In the genomic region with DNA sequence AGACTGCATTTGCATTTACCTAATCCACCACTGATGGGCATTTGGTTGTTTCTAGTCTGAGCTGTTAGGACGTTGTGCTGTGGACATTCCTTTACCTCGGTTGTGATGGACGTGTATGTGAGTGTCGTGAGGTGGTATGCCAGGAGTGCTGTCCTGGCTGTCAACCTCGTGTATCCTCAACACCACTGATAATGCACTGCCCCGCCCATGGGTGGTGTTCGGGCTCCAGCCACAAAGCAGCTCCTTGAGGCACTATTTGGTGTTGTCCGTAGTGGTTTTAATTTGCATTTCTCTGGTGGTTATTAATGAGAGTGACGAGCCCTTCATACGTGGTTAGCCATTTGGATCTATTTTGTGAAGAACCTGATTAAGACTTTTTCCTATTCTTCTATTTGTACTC, we compare ENCODE assay signal across 9 cellular contexts.
DNase-seq lines count a peak whose midpoint lies in the region; ATAC-seq and TF ChIP-seq lines count a peak whose summit lies in the region.
"Had no signal": no experiment of that assay in that cellular context is flagged by ENCODE, and none has a peak within 500 bp of the region (broad histone marks: within the 10 kb centered on the region; RNA-seq: fewer than 3 reads in every experiment).

No MANE protein-coding gene starts in this region.

- peak overlapping the region; percentile 52 for H3K27ac Mint-ChIP-seq in activated T-cell treated with anti-CD3 and anti-CD28 coated beads, Interleukin-2, amount 50 U/mL, for 72 hours
- no peak overlapping the region for H3K27ac Mint-ChIP-seq in stimulated activated naive B cell treated with anti-CD40 and anti-IgM and Interleukin-4, amounts not matched to agents 10 μg/mL and 1 μg/mL and 100 μg/mL, for 72 hours

- peak overlapping the region; percentile 61 for H3K4me2 ChIP-seq in OCI-LY7 (ENCODE audit: low read length)

- no peaks in the 10 kb centered on the region for H3K27me3 ChIP-seq in thyroid gland

- no peaks in the 10 kb centered on the region for H3K9me3 Mint-ChIP-seq in activated T-cell treated with anti-CD3 and anti-CD28 coated beads, Interleukin-2, amount 50 U/mL, for 72 hours
- no peaks in the 10 kb centered on the region for H3K9me3 Mint-ChIP-seq in stimulated activated naive B cell treated with anti-CD40 and anti-IgM and Interleukin-4, amounts not matched to agents 10 μg/mL and 1 μg/mL and 100 μg/mL, for 72 hours
- H3K9me3 Mint-ChIP-seq: activated naive CD4-positive, alpha-beta T cell treated with anti-CD3 and anti-CD28 coated beads for 36 hours had no signal

- TF ChIP-seq POLR2A in thyroid gland (IDR thresholded peaks at IDR 0.05): no peak

- POLR2A ChIA-PET in OCI-LY7 (lab: Charles Lee): interaction anchor here (0.6 to 1.0 kb wide), 4 partner anchors 10 to 75 kb away, joined by 3 read pairs; no protein-coding TSS in a partner anchor

- H4K20me1 ChIP-seq in OCI-LY7 (ENCODE audit: insufficient read depth, low read length): peaks cover 60% of the 10 kb centered on the region

- H3K4me1 ChIP-seq in OCI-LY7 (ENCODE audit: insufficient read depth, low read length, poor library complexity, severe bottlenecking) (peaks cover 87% of the 10 kb centered on the region), thyroid gland (peaks cover 4 to 11% of the 10 kb centered on the region in 2 donors)

- peaks cover 2 to 14% of the 10 kb centered on the region in 2 donors for H3K36me3 Mint-ChIP-seq in activated T-cell treated with anti-CD3 and anti-CD28 coated beads, Interleukin-2, amount 50 U/mL, for 72 hours (ENCODE audit: insufficient read depth in 2 of 2)
- H3K36me3 Mint-ChIP-seq in stimulated activated naive B cell treated with anti-CD40 and anti-IgM and Interleukin-4, amounts not matched to agents 10 μg/mL and 1 μg/mL and 100 μg/mL, for 72 hours: peaks cover 7 to 18% of the 10 kb centered on the region in 2 donors

- H3K9me2 ChIP-seq in OCI-LY7 (ENCODE audit: insufficient read depth, low read length): no peaks in the 10 kb centered on the region

- peaks cover 99% of the 10 kb centered on the region for H3K79me2 ChIP-seq in OCI-LY7 (ENCODE audit: insufficient read depth, low read depth, low read length)

- H3K27me3 Mint-ChIP-seq in activated T-cell treated with anti-CD3 and anti-CD28 coated beads, Interleukin-2, amount 50 U/mL, for 72 hours (ENCODE audit: low read depth): no peaks in the 10 kb centered on the region
- H3K27me3 Mint-ChIP-seq in stimulated activated naive B cell treated with anti-CD40 and anti-IgM and Interleukin-4, amounts not matched to agents 10 μg/mL and 1 μg/mL and 100 μg/mL, for 72 hours: no peaks in the 10 kb centered on the region

- peak overlapping the region; percentile 17 for H3K4me3 ChIP-seq in OCI-LY7 (ENCODE audit: low read depth, low read length, poor library complexity, severe bottlenecking)
- no peak overlapping the region for H3K4me3 ChIP-seq in thyroid gland (replicated peaks in 1 of 3)

- intact Hi-C loops in OCI-LY7 (cut with micrococcal nuclease; ENCODE audit: unreplicated experiment): no loop called here
- intact Hi-C loops in thyroid gland (cut with DNase I): loop anchor here (10.0 kb wide), 1 partner anchor 54 kb away; no protein-coding TSS in a partner anchor

- H3K4me1 Mint-ChIP-seq in activated T-cell treated with anti-CD3 and anti-CD28 coated beads, Interleukin-2, amount 50 U/mL, for 72 hours (ENCODE audit: low read depth): peaks cover 99% of the 10 kb centered on the region
- peaks cover 59 to 85% of the 10 kb centered on the region in 2 donors for H3K4me1 Mint-ChIP-seq in stimulated activated naive B cell treated with anti-CD40 and anti-IgM and Interleukin-4, amounts not matched to agents 10 μg/mL and 1 μg/mL and 100 μg/mL, for 72 hours

- no peak for DNase-seq in activated T-cell treated with anti-CD3 and anti-CD28 coated beads, Interleukin-2, amount 50 U/mL, for 72 hours
- DNase-seq in activated T-cell treated with anti-CD3 and anti-CD28 coated beads, Interleukin-2, amount 50 U/mL, for 1 hour: no peak
- DNase-seq in OCI-LY7 (ENCODE audit: low spot score): no peak
- peak; percentile 17 for DNase-seq in stimulated activated naive B cell treated with anti-CD40 and anti-IgM and Interleukin-4, amounts not matched to agents 10 μg/mL and 1 μg/mL and 100 μg/mL, for 72 hours
- no peak for DNase-seq in HCEC 1CT
- no peak for DNase-seq in C1 segment of cervical spinal cord (lab: John Stamatoyannopoulos, UW)
- DNase-seq in thyroid gland: no peak

- no peak for ATAC-seq in activated T-cell treated with anti-CD3 and anti-CD28 coated beads, Interleukin-2, amount 50 U/mL, for 72 hours (replicated peaks in 1 of 2)
- peak; percentile 59 for ATAC-seq in HG02798 (IDR thresholded peaks at IDR 0.05; ENCODE audit: poor library complexity, unreplicated experiment)
- peak; percentile 81 for ATAC-seq in stimulated activated naive B cell treated with anti-CD40 and anti-IgM and Interleukin-4, amounts not matched to agents 10 μg/mL and 1 μg/mL and 100 μg/mL, for 72 hours (replicated peaks)

- WGBS in thyroid gland, 2 donors: 82 to 90% methylated on average over 10 of the region's 10 CpGs

- peak overlapping the region in 1 of 2 donors; percentile 58 for H3K4me3 Mint-ChIP-seq in activated T-cell treated with anti-CD3 and anti-CD28 coated beads, Interleukin-2, amount 50 U/mL, for 72 hours
- H3K4me3 Mint-ChIP-seq in stimulated activated naive B cell treated with anti-CD40 and anti-IgM and Interleukin-4, amounts not matched to agents 10 μg/mL and 1 μg/mL and 100 μg/mL, for 72 hours: peak overlapping the region in 1 of 2 donors; percentile 11

- H3K27ac ChIP-seq in OCI-LY7 (ENCODE audit: low read depth, low read length, poor library complexity, severe bottlenecking): peak overlapping the region; percentile 12
- no peak overlapping the region for H3K27ac ChIP-seq in thyroid gland

- H3K9me3 ChIP-seq in OCI-LY7 (ENCODE audit: low read length) (no peaks in the 10 kb centered on the region), thyroid gland (no peaks in the 10 kb centered on the region)

- no TSS peak for BruUV-seq in OCI-LY7 (replicated peaks; lab: Mats Ljungman, UMichigan)

- H3K36me3 ChIP-seq in OCI-LY7 (ENCODE audit: insufficient read depth, low read length): peaks cover 28% of the 10 kb centered on the region; the same call in 1 of the 2 replicates
- no peaks in the 10 kb centered on the region for H3K36me3 ChIP-seq in thyroid gland

- TF ChIP-seq CTCF in OCI-LY7 (conservative IDR thresholded peaks at IDR 0.05; ENCODE audit: low read length): 0 out of 2 replicates have a peak, but pooled peaks have one; percentile 15
- TF ChIP-seq CTCF in thyroid gland (IDR thresholded peaks at IDR 0.05): no peak

- CTCF ChIA-PET in OCI-LY7 (lab: Charles Lee; ENCODE audit: unreplicated experiment): no interaction called here

- H2AFZ ChIP-seq in OCI-LY7 (ENCODE audit: low read length): no peak overlapping the region

Comparison
In these comparisons a context has a peak if more than half of its experiments do, and no peak if none do; other contexts are left out.
1. ATAC-seq: peak in HG02798 (single experiment) and stimulated activated naive B cell treated with anti-CD40 and anti-IgM and Interleukin-4, amounts not matched to agents 10 μg/mL and 1 μg/mL and 100 μg/mL, for 72 hours (2 of 2); none in activated T-cell treated with anti-CD3 and anti-CD28 coated beads, Interleukin-2, amount 50 U/mL, for 72 hours (0 of 2).